In the genomic region with DNA sequence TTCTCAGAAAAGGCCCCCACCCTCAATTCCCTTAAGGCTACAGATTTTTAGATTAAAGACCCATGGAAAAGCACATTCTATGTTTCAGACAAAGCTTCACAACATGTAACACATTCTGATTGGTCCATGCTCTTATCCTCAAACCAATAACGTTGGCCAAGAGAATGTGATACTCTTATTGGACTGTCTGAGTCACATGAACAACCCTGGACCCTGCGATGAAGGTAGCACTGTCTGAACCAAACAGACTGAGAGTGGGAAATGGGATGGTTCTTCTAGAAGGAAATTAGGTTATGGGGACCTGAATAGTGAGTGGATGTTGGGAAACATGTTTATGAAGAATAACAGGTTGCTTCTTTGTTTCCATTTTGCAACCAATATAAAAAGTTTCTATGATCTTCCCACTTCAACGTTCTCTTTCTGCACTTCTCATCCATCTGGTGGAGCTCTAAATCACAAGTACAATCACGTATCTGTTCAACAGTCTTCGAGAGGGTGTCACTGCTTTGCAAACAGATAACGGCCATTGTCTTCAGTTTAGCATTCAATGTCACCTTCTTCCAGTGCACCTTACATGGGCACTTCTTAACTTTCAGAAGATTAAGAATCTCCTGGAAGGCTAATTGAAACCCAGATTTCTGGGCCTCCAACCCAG, we compare ENCODE assay signal across 1 cellular context.
TF ChIP-seq lines count a peak whose summit lies in the region.

No MANE protein-coding gene starts in this region.

TF ChIP-seq in H1, 55 proteins besides CTCF, POLR2A, EP300 and RAD21:
- TF ChIP-seq JUN (IDR thresholded peaks at IDR 0.05; ENCODE audit: low read depth, low read length) (no peak), HDAC6 (IDR thresholded peaks at IDR 0.05; ENCODE audit: low read depth, low read length) (no peak), SIN3A (conservative IDR thresholded peaks at IDR 0.05 in 1 of 2, IDR thresholded peaks at IDR 0.05 in 1 of 2; ENCODE audit: low read depth in 1 of 2, low read length in 2 of 2) (no peak), BCL11A (IDR thresholded peaks at IDR 0.05; ENCODE audit: low read depth in 2 of 2, low read length in 2 of 2) (no peak), TAF7 (optimal IDR thresholded peaks at IDR 0.05; ENCODE audit: borderline replicate concordance, low read depth, low read length) (no peak), PHF8 (conservative IDR thresholded peaks at IDR 0.05; ENCODE audit: low read depth, low read length) (no peak), CBX5 (IDR thresholded peaks at IDR 0.05; ENCODE audit: low read depth, low read length) (no peak), NANOG (IDR thresholded peaks at IDR 0.05; ENCODE audit: insufficient read depth, low read depth, low read length, poor library complexity, severe bottlenecking) (no peak), CREB1 (IDR thresholded peaks at IDR 0.05) (no peak), ZNF274 (IDR thresholded peaks at IDR 0.05; ENCODE audit: borderline replicate concordance, extremely low read depth, low read length) (no peak), KDM4A (IDR thresholded peaks at IDR 0.05; ENCODE audit: low read depth, low read length, severe bottlenecking) (no peak), RFX5 (IDR thresholded peaks at IDR 0.05; ENCODE audit: borderline replicate concordance, low read depth, low read length) (no peak), POU5F1 (IDR thresholded peaks at IDR 0.05; ENCODE audit: low read depth, low read length) (no peak), TEAD4 (IDR thresholded peaks at IDR 0.05; ENCODE audit: low read depth, low read length) (no peak), CBX8 (IDR thresholded peaks at IDR 0.05; ENCODE audit: borderline replicate concordance, low read depth, low read length) (no peak), SRF (IDR thresholded peaks at IDR 0.05; ENCODE audit: low read depth, low read length) (no peak)
- TF ChIP-seq, protein P1, sequence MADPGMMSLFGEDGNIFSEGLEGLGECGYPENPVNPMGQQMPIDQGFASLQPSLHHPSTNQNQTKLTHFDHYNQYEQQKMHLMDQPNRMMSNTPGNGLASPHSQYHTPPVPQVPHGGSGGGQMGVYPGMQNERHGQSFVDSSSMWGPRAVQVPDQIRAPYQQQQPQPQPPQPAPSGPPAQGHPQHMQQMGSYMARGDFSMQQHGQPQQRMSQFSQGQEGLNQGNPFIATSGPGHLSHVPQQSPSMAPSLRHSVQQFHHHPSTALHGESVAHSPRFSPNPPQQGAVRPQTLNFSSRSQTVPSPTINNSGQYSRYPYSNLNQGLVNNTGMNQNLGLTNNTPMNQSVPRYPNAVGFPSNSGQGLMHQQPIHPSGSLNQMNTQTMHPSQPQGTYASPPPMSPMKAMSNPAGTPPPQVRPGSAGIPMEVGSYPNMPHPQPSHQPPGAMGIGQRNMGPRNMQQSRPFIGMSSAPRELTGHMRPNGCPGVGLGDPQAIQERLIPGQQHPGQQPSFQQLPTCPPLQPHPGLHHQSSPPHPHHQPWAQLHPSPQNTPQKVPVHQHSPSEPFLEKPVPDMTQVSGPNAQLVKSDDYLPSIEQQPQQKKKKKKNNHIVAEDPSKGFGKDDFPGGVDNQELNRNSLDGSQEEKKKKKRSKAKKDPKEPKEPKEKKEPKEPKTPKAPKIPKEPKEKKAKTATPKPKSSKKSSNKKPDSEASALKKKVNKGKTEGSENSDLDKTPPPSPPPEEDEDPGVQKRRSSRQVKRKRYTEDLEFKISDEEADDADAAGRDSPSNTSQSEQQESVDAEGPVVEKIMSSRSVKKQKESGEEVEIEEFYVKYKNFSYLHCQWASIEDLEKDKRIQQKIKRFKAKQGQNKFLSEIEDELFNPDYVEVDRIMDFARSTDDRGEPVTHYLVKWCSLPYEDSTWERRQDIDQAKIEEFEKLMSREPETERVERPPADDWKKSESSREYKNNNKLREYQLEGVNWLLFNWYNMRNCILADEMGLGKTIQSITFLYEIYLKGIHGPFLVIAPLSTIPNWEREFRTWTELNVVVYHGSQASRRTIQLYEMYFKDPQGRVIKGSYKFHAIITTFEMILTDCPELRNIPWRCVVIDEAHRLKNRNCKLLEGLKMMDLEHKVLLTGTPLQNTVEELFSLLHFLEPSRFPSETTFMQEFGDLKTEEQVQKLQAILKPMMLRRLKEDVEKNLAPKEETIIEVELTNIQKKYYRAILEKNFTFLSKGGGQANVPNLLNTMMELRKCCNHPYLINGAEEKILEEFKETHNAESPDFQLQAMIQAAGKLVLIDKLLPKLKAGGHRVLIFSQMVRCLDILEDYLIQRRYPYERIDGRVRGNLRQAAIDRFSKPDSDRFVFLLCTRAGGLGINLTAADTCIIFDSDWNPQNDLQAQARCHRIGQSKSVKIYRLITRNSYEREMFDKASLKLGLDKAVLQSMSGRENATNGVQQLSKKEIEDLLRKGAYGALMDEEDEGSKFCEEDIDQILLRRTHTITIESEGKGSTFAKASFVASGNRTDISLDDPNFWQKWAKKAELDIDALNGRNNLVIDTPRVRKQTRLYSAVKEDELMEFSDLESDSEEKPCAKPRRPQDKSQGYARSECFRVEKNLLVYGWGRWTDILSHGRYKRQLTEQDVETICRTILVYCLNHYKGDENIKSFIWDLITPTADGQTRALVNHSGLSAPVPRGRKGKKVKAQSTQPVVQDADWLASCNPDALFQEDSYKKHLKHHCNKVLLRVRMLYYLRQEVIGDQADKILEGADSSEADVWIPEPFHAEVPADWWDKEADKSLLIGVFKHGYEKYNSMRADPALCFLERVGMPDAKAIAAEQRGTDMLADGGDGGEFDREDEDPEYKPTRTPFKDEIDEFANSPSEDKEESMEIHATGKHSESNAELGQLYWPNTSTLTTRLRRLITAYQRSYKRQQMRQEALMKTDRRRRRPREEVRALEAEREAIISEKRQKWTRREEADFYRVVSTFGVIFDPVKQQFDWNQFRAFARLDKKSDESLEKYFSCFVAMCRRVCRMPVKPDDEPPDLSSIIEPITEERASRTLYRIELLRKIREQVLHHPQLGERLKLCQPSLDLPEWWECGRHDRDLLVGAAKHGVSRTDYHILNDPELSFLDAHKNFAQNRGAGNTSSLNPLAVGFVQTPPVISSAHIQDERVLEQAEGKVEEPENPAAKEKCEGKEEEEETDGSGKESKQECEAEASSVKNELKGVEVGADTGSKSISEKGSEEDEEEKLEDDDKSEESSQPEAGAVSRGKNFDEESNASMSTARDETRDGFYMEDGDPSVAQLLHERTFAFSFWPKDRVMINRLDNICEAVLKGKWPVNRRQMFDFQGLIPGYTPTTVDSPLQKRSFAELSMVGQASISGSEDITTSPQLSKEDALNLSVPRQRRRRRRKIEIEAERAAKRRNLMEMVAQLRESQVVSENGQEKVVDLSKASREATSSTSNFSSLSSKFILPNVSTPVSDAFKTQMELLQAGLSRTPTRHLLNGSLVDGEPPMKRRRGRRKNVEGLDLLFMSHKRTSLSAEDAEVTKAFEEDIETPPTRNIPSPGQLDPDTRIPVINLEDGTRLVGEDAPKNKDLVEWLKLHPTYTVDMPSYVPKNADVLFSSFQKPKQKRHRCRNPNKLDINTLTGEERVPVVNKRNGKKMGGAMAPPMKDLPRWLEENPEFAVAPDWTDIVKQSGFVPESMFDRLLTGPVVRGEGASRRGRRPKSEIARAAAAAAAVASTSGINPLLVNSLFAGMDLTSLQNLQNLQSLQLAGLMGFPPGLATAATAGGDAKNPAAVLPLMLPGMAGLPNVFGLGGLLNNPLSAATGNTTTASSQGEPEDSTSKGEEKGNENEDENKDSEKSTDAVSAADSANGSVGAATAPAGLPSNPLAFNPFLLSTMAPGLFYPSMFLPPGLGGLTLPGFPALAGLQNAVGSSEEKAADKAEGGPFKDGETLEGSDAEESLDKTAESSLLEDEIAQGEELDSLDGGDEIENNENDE (IDR thresholded peaks at IDR 0.05; ENCODE audit: insufficient replicate concordance, low read length), result no peak
- TF ChIP-seq, protein P2, sequence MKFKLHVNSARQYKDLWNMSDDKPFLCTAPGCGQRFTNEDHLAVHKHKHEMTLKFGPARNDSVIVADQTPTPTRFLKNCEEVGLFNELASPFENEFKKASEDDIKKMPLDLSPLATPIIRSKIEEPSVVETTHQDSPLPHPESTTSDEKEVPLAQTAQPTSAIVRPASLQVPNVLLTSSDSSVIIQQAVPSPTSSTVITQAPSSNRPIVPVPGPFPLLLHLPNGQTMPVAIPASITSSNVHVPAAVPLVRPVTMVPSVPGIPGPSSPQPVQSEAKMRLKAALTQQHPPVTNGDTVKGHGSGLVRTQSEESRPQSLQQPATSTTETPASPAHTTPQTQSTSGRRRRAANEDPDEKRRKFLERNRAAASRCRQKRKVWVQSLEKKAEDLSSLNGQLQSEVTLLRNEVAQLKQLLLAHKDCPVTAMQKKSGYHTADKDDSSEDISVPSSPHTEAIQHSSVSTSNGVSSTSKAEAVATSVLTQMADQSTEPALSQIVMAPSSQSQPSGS (IDR thresholded peaks at IDR 0.05; ENCODE audit: low read length), result no peak
- TF ChIP-seq, protein P3, sequence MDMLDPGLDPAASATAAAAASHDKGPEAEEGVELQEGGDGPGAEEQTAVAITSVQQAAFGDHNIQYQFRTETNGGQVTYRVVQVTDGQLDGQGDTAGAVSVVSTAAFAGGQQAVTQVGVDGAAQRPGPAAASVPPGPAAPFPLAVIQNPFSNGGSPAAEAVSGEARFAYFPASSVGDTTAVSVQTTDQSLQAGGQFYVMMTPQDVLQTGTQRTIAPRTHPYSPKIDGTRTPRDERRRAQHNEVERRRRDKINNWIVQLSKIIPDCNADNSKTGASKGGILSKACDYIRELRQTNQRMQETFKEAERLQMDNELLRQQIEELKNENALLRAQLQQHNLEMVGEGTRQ (IDR thresholded peaks at IDR 0.05; ENCODE audit: low read length), result no peak
